In the genomic region with DNA sequence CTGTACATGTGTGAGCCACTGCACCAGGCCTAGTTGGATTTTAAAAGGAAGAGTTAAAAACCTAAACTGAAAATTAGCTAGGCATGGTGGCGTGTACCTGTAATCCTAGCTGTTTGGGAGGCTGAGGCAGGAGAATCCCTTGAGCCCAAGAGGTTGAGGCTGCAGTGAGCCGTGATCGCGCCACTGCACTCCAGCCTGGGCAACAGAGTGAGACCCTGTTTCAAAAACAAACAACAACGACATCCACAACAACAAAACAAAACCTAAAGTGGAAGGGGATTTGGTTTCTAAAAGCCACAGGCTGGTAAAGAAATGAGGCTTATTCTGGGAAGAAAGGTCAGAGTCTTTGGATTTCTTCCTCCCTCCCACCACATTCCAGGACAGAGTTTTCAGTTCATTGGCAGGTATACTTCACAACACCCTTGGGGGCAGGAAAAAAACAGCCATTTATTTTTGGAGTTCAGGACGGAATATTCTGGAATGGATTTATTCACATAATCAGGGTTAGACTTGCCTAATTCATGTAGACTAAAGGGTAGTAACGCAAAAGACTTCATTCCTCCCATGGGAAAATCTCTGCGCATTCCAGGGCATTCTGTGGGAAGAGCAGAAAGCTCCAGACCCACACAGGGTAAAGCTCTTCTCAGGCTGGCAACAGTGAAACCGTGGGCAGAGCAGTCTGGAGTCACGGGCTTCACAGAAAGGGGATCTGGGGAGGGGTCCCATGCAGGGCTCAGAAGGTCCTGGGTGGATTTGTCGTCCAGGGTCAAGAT, we compare ENCODE assay signal across 11 cellular contexts. TPM values are rescaled to one million over a fixed set of nuclear protein-coding genes. Genes with fewer than 3 reads are reported as not detected.
DNase-seq lines count a peak whose midpoint lies in the region; ATAC-seq and TF ChIP-seq lines count a peak whose summit lies in the region.
"Had no signal": no experiment of that assay in that cellular context is flagged by ENCODE, and none has a peak within 500 bp of the region (broad histone marks: within the 10 kb centered on the region; RNA-seq: fewer than 3 reads in every experiment).

No MANE protein-coding gene starts in this region.

- no peaks in the 10 kb centered on the region for H3K27me3 Mint-ChIP-seq in activated CD8-positive, alpha-beta memory T cell treated with anti-CD3 and anti-CD28 coated beads, Interleukin-2, amount 10 ng/mL, durations not matched to agents 7 days and 5 days
- H3K27me3 Mint-ChIP-seq in chondrocyte (ENCODE audit: low read depth) (no peaks in the 10 kb centered on the region), endodermal cell (ENCODE audit: insufficient read depth) (no peaks in the 10 kb centered on the region)

- intact Hi-C loops in transverse colon (cut with DNase I; ENCODE audit: low total_unique reads), result no loop called here

- no peaks in the 10 kb centered on the region for H3K36me3 ChIP-seq in mesodermal cell (ENCODE audit: control insufficient read depth, insufficient read depth, low read length)
- no peaks in the 10 kb centered on the region for H3K36me3 ChIP-seq in transverse colon
- no peaks in the 10 kb centered on the region for H3K36me3 ChIP-seq in endodermal cell (ENCODE audit: control insufficient read depth, insufficient read depth, low read length)
- H3K36me3 ChIP-seq: colonic mucosa, Peyer's patch had no signal

- no peak for DNase-seq in activated CD8-positive, alpha-beta memory T cell treated with anti-CD3 and anti-CD28 coated beads, Interleukin-2, amount 10 ng/mL, durations not matched to agents 7 days and 5 days
- DNase-seq in activated CD8-positive, alpha-beta memory T cell treated with anti-CD3 and anti-CD28 coated beads, Interleukin-2, amount 50 U/mL, for 48 hours, result no peak
- DNase-seq in chondrocyte (ENCODE audit: low spot score) (no peak), transverse colon (no peak), AML-193 (lab: John Stamatoyannopoulos, UW) (no peak), endodermal cell (no peak)
- DNase-seq: activated CD4-positive, alpha-beta T cell treated with anti-CD3 and anti-CD28 coated beads, Interleukin-2, amount 50 U/mL, for 48 hours; colonic mucosa; Peyer's patch had no signal

- CTCF ChIA-PET in activated CD8-positive, alpha-beta memory T cell treated with anti-CD3 and anti-CD28 coated beads, Interleukin-2, amount 10 ng/mL, durations not matched to agents 7 days and 5 days (lab: Charles Lee), result interaction anchor here (0.8 to 6.1 kb wide), 10 partner anchors 10 to 89 kb away, joined by 3 to 37 read pairs (median 4); no protein-coding TSS in a partner anchor

- TF ChIP-seq EP300 in transverse colon (IDR thresholded peaks at IDR 0.05; ENCODE audit: low read depth), result no peak

- no peaks in the 10 kb centered on the region for H3K9me3 Mint-ChIP-seq in activated CD8-positive, alpha-beta memory T cell treated with anti-CD3 and anti-CD28 coated beads, Interleukin-2, amount 10 ng/mL, durations not matched to agents 7 days and 5 days (ENCODE audit: low read depth)
- H3K9me3 Mint-ChIP-seq in chondrocyte (ENCODE audit: low read depth) (no peaks in the 10 kb centered on the region), endodermal cell (no peaks in the 10 kb centered on the region)

- H3K4me3 ChIP-seq in mesodermal cell (ENCODE audit: extremely low read depth, insufficient read depth, low read length, poor library complexity, severe bottlenecking) (no peak overlapping the region), transverse colon (no peak overlapping the region), endodermal cell (ENCODE audit: low read length) (no peak overlapping the region)
- H3K4me3 ChIP-seq: colonic mucosa, Peyer's patch had no signal

- H3K27me3 ChIP-seq in transverse colon (no peaks in the 10 kb centered on the region), endodermal cell (ENCODE audit: control insufficient read depth, insufficient read depth, low read length, poor library complexity, severe bottlenecking) (no peaks in the 10 kb centered on the region)
- H3K27me3 ChIP-seq: colonic mucosa, Peyer's patch had no signal

- H3K4me1 ChIP-seq in mesodermal cell (ENCODE audit: control insufficient read depth, insufficient read depth, low read length, poor library complexity, severe bottlenecking), result peaks cover 4% of the 10 kb centered on the region
- peaks cover 0 to 6% (median 0%) of the 10 kb centered on the region in 4 donors for H3K4me1 ChIP-seq in transverse colon
- H3K4me1 ChIP-seq in endodermal cell (ENCODE audit: control insufficient read depth, insufficient read depth, low read length), result no peaks in the 10 kb centered on the region
- H3K4me1 ChIP-seq: colonic mucosa, Peyer's patch had no signal

- no peak for TF ChIP-seq POLR2A in transverse colon (IDR thresholded peaks at IDR 0.05)

- H3K9ac ChIP-seq in endodermal cell (ENCODE audit: extremely low read depth, low read length, poor library complexity, severe bottlenecking), result no peak overlapping the region

- peak overlapping the region; percentile 51 for H3K27ac ChIP-seq in mesodermal cell (ENCODE audit: low read depth, low read length, severe bottlenecking)
- H3K27ac ChIP-seq in transverse colon, result peak overlapping the region; percentile 3 to 35 (median 9)
- H3K27ac ChIP-seq in endodermal cell (ENCODE audit: low read depth, low read length), result no peak overlapping the region
- H3K27ac ChIP-seq: colonic mucosa had no signal

- no peak for TF ChIP-seq CTCF in chondrocyte (IDR thresholded peaks at IDR 0.05)
- TF ChIP-seq CTCF in transverse colon (IDR thresholded peaks at IDR 0.05), result no peak
- no peak for TF ChIP-seq CTCF in endodermal cell (conservative IDR thresholded peaks at IDR 0.05)

- H3K4me1 Mint-ChIP-seq in activated CD8-positive, alpha-beta memory T cell treated with anti-CD3 and anti-CD28 coated beads, Interleukin-2, amount 10 ng/mL, durations not matched to agents 7 days and 5 days, result peaks cover 11% of the 10 kb centered on the region
- H3K4me1 Mint-ChIP-seq in chondrocyte (ENCODE audit: low read depth) (peaks cover 22% of the 10 kb centered on the region), endodermal cell (peaks cover 5% of the 10 kb centered on the region)

- H3K9me3 ChIP-seq in mesodermal cell (ENCODE audit: control insufficient read depth, low read length), result no peaks in the 10 kb centered on the region
- H3K9me3 ChIP-seq in transverse colon, result no peaks in the 10 kb centered on the region
- no peaks in the 10 kb centered on the region for H3K9me3 ChIP-seq in endodermal cell (ENCODE audit: control insufficient read depth, low read length)
- H3K9me3 ChIP-seq: colonic mucosa, Peyer's patch had no signal

- no peak overlapping the region for H3K4me3 Mint-ChIP-seq in activated CD8-positive, alpha-beta memory T cell treated with anti-CD3 and anti-CD28 coated beads, Interleukin-2, amount 10 ng/mL, durations not matched to agents 7 days and 5 days
- H3K4me3 Mint-ChIP-seq in chondrocyte (ENCODE audit: unreplicated experiment) (peak overlapping the region; percentile 75), endodermal cell (no peak overlapping the region)

- H3K36me3 Mint-ChIP-seq in activated CD8-positive, alpha-beta memory T cell treated with anti-CD3 and anti-CD28 coated beads, Interleukin-2, amount 10 ng/mL, durations not matched to agents 7 days and 5 days, result no peaks in the 10 kb centered on the region
- no peaks in the 10 kb centered on the region for H3K36me3 Mint-ChIP-seq in chondrocyte (ENCODE audit: low read depth)
- H3K36me3 Mint-ChIP-seq in endodermal cell (ENCODE audit: low read depth), result no peaks in the 10 kb centered on the region

- WGBS in mesodermal cell (ENCODE audit: insufficient coverage in 2 of 2), 2 experiments, result 77 to 86% methylated on average over 7 of the region's 11 CpGs
- 73 to 81% methylated on average over 9 to 11 of the region's 11 CpGs for WGBS in transverse colon (ENCODE audit: low coverage in 1 of 2), 2 donors
- WGBS in endodermal cell (ENCODE audit: insufficient coverage in 1 of 2, insufficient read length in 1 of 2), 2 experiments, result 85 to 93% methylated on average over 7 to 11 of the region's 11 CpGs

- in situ Hi-C loops in transverse colon (cut with MboI; ENCODE audit: low pct_ligation_motif_present in 1 of 4, low pct_unique_long_range_greater_than_20kb in 1 of 4, low sequenced_read_pairs in 3 of 4), result no loop called here

- H3K27ac Mint-ChIP-seq in activated CD8-positive, alpha-beta memory T cell treated with anti-CD3 and anti-CD28 coated beads, Interleukin-2, amount 10 ng/mL, durations not matched to agents 7 days and 5 days, result peak overlapping the region; percentile 67
- H3K27ac Mint-ChIP-seq in chondrocyte (ENCODE audit: unreplicated experiment), result peak overlapping the region; percentile 100
- H3K27ac Mint-ChIP-seq in endodermal cell, result no peak overlapping the region

- ATAC-seq in activated CD8-positive, alpha-beta memory T cell treated with anti-CD3 and anti-CD28 coated beads, Interleukin-2, amount 10 ng/mL, durations not matched to agents 7 days and 5 days, result no peak
- no peak for ATAC-seq in GM21723 (IDR thresholded peaks at IDR 0.05; ENCODE audit: unreplicated experiment)

RNA-seq across cellular contexts. Expression of gene TEX44, which starts 34.9 kb away (rescaled TPM):
- not detected for total RNA-seq in activated CD8-positive, alpha-beta memory T cell treated with anti-CD3 and anti-CD28 coated beads, Interleukin-2, amount 10 ng/mL, durations not matched to agents 7 days and 5 days
- total RNA-seq in chondrocyte, result not detected in 3 replicates
- not detected for polyA plus RNA-seq in mesodermal cell (2013, experiment 1 of 2)
- not detected for polyA plus RNA-seq in mesodermal cell (2013, experiment 2 of 2)
- total RNA-seq in transverse colon, result not detected
- not detected for total RNA-seq in endodermal cell
- not detected for polyA plus RNA-seq in endodermal cell (2013, experiment 1 of 2)
- polyA plus RNA-seq in endodermal cell (2013, experiment 2 of 2), result not detected
- total RNA-seq: colonic mucosa, Peyer's patch had no signal
